In the genomic region with DNA sequence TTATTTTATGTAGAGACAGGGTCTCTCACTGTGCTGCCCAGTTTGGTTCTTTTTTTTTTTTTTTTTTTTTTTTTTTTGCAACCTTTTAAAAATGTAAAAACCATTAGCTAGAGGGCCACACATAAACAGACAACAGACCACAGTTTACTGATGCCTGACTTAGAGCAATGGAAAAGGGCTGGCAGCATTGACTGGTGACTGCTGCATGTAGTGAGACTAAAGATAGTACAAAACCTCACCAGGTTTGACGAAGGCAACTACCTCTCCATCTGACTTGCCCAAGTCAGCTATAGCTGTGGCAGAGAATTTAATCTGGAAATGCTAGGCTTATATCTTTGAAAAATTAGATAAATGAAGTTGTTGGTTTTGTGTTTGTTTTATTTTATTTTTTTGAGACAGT, we compare ENCODE assay signal across 3 cellular contexts.
TF ChIP-seq lines count a peak whose summit lies in the region.

No MANE protein-coding gene starts in this region.

TF ChIP-seq in A549, 52 proteins besides CTCF, POLR2A, EP300 and RAD21:
- TF ChIP-seq ZSCAN20 (CRISPR knock-in tag; IDR thresholded peaks at IDR 0.05): no peak
- TF ChIP-seq, protein P1, sequence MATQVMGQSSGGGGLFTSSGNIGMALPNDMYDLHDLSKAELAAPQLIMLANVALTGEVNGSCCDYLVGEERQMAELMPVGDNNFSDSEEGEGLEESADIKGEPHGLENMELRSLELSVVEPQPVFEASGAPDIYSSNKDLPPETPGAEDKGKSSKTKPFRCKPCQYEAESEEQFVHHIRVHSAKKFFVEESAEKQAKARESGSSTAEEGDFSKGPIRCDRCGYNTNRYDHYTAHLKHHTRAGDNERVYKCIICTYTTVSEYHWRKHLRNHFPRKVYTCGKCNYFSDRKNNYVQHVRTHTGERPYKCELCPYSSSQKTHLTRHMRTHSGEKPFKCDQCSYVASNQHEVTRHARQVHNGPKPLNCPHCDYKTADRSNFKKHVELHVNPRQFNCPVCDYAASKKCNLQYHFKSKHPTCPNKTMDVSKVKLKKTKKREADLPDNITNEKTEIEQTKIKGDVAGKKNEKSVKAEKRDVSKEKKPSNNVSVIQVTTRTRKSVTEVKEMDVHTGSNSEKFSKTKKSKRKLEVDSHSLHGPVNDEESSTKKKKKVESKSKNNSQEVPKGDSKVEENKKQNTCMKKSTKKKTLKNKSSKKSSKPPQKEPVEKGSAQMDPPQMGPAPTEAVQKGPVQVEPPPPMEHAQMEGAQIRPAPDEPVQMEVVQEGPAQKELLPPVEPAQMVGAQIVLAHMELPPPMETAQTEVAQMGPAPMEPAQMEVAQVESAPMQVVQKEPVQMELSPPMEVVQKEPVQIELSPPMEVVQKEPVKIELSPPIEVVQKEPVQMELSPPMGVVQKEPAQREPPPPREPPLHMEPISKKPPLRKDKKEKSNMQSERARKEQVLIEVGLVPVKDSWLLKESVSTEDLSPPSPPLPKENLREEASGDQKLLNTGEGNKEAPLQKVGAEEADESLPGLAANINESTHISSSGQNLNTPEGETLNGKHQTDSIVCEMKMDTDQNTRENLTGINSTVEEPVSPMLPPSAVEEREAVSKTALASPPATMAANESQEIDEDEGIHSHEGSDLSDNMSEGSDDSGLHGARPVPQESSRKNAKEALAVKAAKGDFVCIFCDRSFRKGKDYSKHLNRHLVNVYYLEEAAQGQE (IDR thresholded peaks at IDR 0.05): no peak
- TF ChIP-seq FOSL2 (IDR thresholded peaks at IDR 0.05): no peak
- no peak for TF ChIP-seq FOSL2 (CRISPR knock-in tag; IDR thresholded peaks at IDR 0.05)
- TF ChIP-seq, protein P2, sequence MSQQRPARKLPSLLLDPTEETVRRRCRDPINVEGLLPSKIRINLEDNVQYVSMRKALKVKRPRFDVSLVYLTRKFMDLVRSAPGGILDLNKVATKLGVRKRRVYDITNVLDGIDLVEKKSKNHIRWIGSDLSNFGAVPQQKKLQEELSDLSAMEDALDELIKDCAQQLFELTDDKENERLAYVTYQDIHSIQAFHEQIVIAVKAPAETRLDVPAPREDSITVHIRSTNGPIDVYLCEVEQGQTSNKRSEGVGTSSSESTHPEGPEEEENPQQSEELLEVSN (IDR thresholded peaks at IDR 0.05; ENCODE audit: borderline replicate concordance, low read depth): no peak
- no peak for TF ChIP-seq RNF2 (IDR thresholded peaks at IDR 0.05; ENCODE audit: borderline replicate concordance, low read depth)
- TF ChIP-seq HMGXB4 (CRISPR knock-in tag; IDR thresholded peaks at IDR 0.05; ENCODE audit: borderline replicate concordance): no peak
TF ChIP-seq in A549: peak in this region for 0.

TF ChIP-seq in GM23338, 12 proteins besides CTCF, POLR2A, EP300 and RAD21:
- TF ChIP-seq POLR2AphosphoS5 (IDR thresholded peaks at IDR 0.05; ENCODE audit: low read depth): no peak
TF ChIP-seq in GM23338: peak in this region for 0.

TF ChIP-seq in GM12878, 131 proteins besides CTCF, POLR2A, EP300 and RAD21:
- no peak for TF ChIP-seq ZBED1 (IDR thresholded peaks at IDR 0.05; ENCODE audit: borderline replicate concordance)
- no peak for TF ChIP-seq TCF7 (IDR thresholded peaks at IDR 0.05; ENCODE audit: borderline replicate concordance)
- no peak for TF ChIP-seq ESRRA (IDR thresholded peaks at IDR 0.05; ENCODE audit: low read length)
- no peak for TF ChIP-seq SREBF2 (IDR thresholded peaks at IDR 0.05; ENCODE audit: low read length)
- no peak for TF ChIP-seq MYC (IDR thresholded peaks at IDR 0.05; ENCODE audit: insufficient read depth, insufficient read length, insufficient replicate concordance, low read length, severe bottlenecking)
- TF ChIP-seq, protein P3, sequence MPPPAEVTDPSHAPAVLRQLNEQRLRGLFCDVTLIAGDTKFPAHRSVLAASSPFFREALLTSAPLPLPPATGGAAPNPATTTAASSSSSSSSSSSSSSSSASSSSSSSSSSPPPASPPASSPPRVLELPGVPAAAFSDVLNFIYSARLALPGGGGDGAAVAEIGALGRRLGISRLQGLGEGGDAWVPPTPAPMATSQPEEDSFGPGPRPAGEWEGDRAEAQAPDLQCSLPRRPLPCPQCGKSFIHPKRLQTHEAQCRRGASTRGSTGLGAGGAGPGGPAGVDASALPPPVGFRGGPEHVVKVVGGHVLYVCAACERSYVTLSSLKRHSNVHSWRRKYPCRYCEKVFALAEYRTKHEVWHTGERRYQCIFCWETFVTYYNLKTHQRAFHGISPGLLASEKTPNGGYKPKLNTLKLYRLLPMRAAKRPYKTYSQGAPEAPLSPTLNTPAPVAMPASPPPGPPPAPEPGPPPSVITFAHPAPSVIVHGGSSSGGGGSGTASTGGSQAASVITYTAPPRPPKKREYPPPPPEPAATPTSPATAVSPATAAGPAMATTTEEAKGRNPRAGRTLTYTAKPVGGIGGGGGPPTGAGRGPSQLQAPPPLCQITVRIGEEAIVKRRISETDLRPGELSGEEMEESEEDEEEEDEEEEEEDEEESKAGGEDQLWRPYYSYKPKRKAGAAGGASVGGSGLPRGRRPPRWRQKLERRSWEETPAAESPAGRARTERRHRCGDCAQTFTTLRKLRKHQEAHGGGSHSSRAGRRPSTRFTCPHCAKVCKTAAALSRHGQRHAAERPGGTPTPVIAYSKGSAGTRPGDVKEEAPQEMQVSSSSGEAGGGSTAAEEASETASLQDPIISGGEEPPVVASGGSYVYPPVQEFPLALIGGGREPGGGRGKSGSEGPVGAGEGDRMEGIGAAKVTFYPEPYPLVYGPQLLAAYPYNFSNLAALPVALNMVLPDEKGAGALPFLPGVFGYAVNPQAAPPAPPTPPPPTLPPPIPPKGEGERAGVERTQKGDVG (CRISPR knock-in tag; IDR thresholded peaks at IDR 0.05): no peak
- TF ChIP-seq, protein P4, sequence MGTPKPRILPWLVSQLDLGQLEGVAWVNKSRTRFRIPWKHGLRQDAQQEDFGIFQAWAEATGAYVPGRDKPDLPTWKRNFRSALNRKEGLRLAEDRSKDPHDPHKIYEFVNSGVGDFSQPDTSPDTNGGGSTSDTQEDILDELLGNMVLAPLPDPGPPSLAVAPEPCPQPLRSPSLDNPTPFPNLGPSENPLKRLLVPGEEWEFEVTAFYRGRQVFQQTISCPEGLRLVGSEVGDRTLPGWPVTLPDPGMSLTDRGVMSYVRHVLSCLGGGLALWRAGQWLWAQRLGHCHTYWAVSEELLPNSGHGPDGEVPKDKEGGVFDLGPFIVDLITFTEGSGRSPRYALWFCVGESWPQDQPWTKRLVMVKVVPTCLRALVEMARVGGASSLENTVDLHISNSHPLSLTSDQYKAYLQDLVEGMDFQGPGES (IDR thresholded peaks at IDR 0.05): no peak
- no peak for TF ChIP-seq ZNF207 (IDR thresholded peaks at IDR 0.05; ENCODE audit: borderline replicate concordance)
- TF ChIP-seq MEF2A (IDR thresholded peaks at IDR 0.05; ENCODE audit: insufficient read depth, low read depth, low read length): no peak
- no peak for TF ChIP-seq SIN3A (IDR thresholded peaks at IDR 0.05; ENCODE audit: low read depth, low read length)
- TF ChIP-seq, protein P5, sequence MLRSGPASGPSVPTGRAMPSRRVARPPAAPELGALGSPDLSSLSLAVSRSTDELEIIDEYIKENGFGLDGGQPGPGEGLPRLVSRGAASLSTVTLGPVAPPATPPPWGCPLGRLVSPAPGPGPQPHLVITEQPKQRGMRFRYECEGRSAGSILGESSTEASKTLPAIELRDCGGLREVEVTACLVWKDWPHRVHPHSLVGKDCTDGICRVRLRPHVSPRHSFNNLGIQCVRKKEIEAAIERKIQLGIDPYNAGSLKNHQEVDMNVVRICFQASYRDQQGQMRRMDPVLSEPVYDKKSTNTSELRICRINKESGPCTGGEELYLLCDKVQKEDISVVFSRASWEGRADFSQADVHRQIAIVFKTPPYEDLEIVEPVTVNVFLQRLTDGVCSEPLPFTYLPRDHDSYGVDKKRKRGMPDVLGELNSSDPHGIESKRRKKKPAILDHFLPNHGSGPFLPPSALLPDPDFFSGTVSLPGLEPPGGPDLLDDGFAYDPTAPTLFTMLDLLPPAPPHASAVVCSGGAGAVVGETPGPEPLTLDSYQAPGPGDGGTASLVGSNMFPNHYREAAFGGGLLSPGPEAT (IDR thresholded peaks at IDR 0.05; ENCODE audit: low read depth): no peak
- no peak for TF ChIP-seq FOXM1 (IDR thresholded peaks at IDR 0.05; ENCODE audit: low read depth, low read length)
- no peak for TF ChIP-seq ZNF592 (IDR thresholded peaks at IDR 0.05)
- no peak for TF ChIP-seq PRDM15 (CRISPR knock-in tag; IDR thresholded peaks at IDR 0.05)
- no peak for TF ChIP-seq SMC3 (IDR thresholded peaks at IDR 0.05; ENCODE audit: borderline replicate concordance, low read length)
